Comparison of ENCODE assay signal across 1 cellular context in genomic region chr1:110341146-110341871, GRCh38.
TF ChIP-seq lines count a peak whose summit lies in the region.

No MANE protein-coding gene starts in this region.

TF ChIP-seq in K562, 482 proteins besides CTCF, POLR2A, EP300 and RAD21 (continued from another document):
- TF ChIP-seq ZBTB40 (IDR thresholded peaks at IDR 0.05) (no peak), ZBTB40 (CRISPR knock-in tag; IDR thresholded peaks at IDR 0.05) (no peak), SRSF1 (IDR thresholded peaks at IDR 0.05; ENCODE audit: low read depth, low read length) (no peak), CEBPG (CRISPR knock-in tag; IDR thresholded peaks at IDR 0.05) (0 out of 2 replicates have a peak, but pooled peaks have one; percentile 11), CEBPG (tag; conservative IDR thresholded peaks at IDR 0.05 in 1 of 2, IDR thresholded peaks at IDR 0.05 in 1 of 2) (no peak), ZNF224 (CRISPR knock-in tag; IDR thresholded peaks at IDR 0.05) (no peak), NFIC (IDR thresholded peaks at IDR 0.05) (peak; percentile 65)
